ENCODE assay signal across 1 cellular context in the genomic region with DNA sequence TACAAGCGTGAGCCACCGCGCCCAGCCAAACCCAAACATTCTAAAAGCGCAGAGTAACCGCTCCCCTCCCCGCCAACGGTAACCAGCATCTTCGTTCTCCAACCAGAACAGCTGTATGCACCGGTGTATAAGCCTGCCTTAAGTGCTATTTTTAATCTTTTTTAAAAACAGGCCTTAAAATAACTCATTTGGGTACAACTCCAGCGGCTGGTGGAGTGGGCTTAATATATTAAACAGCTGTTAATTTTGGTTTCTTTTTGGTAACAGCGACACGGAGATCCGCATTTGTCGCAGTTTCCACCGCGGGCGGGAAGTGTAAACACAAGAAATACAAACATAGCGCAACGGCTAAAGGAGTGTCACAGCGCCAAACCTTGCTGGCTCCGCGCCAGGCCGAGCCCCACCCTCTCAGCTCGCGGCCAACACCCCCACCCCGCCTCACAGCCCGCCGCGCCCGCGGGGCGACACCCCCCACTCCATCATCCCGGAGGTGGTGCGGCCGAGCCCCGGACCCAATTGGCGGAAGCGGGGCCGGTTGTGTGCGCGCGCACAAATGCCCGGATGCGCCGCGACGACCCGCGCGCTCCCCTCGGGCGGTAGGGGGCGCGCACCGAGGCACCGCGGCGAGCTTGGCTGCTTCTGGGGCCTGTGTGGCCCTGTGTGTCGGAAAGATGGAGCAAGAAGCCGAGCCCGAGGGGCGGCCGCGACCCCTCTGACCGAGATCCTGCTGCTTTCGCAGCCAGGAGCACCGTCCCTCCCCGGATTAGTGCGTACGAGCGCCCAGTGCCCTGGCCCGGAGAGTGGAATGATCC.
TF ChIP-seq lines count a peak whose summit lies in the region.

A gene (plus strand): TSS at position 602 of the 812 bp plus-strand sequence. CDS start 301 bp downstream, outside the sequence.

TF ChIP-seq in HepG2, 621 proteins besides CTCF, POLR2A, EP300 and RAD21 (continued from another document and continues in another):
- TF ChIP-seq, protein P1, sequence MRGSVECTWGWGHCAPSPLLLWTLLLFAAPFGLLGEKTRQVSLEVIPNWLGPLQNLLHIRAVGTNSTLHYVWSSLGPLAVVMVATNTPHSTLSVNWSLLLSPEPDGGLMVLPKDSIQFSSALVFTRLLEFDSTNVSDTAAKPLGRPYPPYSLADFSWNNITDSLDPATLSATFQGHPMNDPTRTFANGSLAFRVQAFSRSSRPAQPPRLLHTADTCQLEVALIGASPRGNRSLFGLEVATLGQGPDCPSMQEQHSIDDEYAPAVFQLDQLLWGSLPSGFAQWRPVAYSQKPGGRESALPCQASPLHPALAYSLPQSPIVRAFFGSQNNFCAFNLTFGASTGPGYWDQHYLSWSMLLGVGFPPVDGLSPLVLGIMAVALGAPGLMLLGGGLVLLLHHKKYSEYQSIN (CRISPR knock-in tag; IDR thresholded peaks at IDR 0.05; ENCODE audit: borderline replicate concordance), result no peak
- 0 out of 2 replicates have a peak, but pooled peaks have one; percentile 13 for TF ChIP-seq MIER3 (CRISPR knock-in tag; IDR thresholded peaks at IDR 0.05; ENCODE audit: borderline replicate concordance)
- TF ChIP-seq CC2D1A (CRISPR knock-in tag; IDR thresholded peaks at IDR 0.05), result no peak
- TF ChIP-seq, protein P2, sequence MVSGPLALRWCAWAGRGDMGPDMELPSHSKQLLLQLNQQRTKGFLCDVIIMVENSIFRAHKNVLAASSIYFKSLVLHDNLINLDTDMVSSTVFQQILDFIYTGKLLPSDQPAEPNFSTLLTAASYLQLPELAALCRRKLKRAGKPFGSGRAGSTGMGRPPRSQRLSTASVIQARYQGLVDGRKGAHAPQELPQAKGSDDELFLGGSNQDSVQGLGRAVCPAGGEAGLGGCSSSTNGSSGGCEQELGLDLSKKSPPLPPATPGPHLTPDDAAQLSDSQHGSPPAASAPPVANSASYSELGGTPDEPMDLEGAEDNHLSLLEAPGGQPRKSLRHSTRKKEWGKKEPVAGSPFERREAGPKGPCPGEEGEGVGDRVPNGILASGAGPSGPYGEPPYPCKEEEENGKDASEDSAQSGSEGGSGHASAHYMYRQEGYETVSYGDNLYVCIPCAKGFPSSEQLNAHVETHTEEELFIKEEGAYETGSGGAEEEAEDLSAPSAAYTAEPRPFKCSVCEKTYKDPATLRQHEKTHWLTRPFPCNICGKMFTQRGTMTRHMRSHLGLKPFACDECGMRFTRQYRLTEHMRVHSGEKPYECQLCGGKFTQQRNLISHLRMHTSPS (CRISPR knock-in tag; IDR thresholded peaks at IDR 0.05; ENCODE audit: low read depth), result no peak
- TF ChIP-seq ZNF431 (CRISPR knock-in tag; IDR thresholded peaks at IDR 0.05; ENCODE audit: borderline replicate concordance, low read depth), result no peak; the same call in 1 of the 2 replicates
- TF ChIP-seq ISX (CRISPR knock-in tag; conservative IDR thresholded peaks at IDR 0.05), result 0 out of 2 replicates have a peak, but pooled peaks have one; percentile 18
- peak; percentile 24; the same call in 1 of the 2 replicates for TF ChIP-seq ZNF274 (CRISPR knock-in tag; IDR thresholded peaks at IDR 0.05)
- TF ChIP-seq, protein P3, sequence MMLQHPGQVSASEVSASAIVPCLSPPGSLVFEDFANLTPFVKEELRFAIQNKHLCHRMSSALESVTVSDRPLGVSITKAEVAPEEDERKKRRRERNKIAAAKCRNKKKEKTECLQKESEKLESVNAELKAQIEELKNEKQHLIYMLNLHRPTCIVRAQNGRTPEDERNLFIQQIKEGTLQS (CRISPR knock-in tag; IDR thresholded peaks at IDR 0.05), result no peak
- no peak for TF ChIP-seq NPAS2 (CRISPR knock-in tag; IDR thresholded peaks at IDR 0.05; ENCODE audit: borderline replicate concordance)
- TF ChIP-seq, protein P4, sequence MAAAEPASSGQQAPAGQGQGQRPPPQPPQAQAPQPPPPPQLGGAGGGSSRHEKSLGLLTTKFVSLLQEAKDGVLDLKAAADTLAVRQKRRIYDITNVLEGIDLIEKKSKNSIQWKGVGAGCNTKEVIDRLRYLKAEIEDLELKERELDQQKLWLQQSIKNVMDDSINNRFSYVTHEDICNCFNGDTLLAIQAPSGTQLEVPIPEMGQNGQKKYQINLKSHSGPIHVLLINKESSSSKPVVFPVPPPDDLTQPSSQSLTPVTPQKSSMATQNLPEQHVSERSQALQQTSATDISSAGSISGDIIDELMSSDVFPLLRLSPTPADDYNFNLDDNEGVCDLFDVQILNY (CRISPR knock-in tag; conservative IDR thresholded peaks at IDR 0.05), result no peak; the same call in 1 of the 2 replicates
- TF ChIP-seq, protein P5, sequence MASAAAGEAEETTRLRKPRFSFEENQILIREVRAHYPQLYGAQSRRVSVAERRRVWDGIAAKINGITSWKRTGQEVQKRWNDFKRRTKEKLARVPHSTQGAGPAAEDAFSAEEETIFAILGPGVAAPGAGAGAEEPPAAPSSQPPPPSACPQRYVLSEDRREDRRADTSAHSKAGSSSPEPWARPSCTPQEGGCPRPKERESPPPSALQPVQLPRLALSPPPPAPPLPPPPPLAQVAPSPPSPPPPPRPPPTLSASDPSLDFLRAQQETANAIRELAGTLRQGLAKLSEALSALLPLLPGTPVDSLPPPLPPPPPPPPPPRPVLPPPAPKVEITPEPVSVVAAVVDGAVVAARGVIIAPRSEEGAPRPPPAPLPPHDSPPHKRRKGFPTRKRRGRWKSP (CRISPR knock-in tag; IDR thresholded peaks at IDR 0.05), result peak; percentile 88
- TF ChIP-seq HDAC6 (IDR thresholded peaks at IDR 0.05; ENCODE audit: low read depth, low read length), result no peak
- TF ChIP-seq ZFY (CRISPR knock-in tag; IDR thresholded peaks at IDR 0.05), result peak; percentile 86
- peak; percentile 72 for TF ChIP-seq YEATS2 (CRISPR knock-in tag; IDR thresholded peaks at IDR 0.05; ENCODE audit: borderline replicate concordance)
- TF ChIP-seq, protein P6, sequence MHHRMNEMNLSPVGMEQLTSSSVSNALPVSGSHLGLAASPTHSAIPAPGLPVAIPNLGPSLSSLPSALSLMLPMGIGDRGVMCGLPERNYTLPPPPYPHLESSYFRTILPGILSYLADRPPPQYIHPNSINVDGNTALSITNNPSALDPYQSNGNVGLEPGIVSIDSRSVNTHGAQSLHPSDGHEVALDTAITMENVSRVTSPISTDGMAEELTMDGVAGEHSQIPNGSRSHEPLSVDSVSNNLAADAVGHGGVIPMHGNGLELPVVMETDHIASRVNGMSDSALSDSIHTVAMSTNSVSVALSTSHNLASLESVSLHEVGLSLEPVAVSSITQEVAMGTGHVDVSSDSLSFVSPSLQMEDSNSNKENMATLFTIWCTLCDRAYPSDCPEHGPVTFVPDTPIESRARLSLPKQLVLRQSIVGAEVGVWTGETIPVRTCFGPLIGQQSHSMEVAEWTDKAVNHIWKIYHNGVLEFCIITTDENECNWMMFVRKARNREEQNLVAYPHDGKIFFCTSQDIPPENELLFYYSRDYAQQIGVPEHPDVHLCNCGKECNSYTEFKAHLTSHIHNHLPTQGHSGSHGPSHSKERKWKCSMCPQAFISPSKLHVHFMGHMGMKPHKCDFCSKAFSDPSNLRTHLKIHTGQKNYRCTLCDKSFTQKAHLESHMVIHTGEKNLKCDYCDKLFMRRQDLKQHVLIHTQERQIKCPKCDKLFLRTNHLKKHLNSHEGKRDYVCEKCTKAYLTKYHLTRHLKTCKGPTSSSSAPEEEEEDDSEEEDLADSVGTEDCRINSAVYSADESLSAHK (CRISPR knock-in tag; IDR thresholded peaks at IDR 0.05; ENCODE audit: borderline replicate concordance), result no peak
- TF ChIP-seq, protein P7, sequence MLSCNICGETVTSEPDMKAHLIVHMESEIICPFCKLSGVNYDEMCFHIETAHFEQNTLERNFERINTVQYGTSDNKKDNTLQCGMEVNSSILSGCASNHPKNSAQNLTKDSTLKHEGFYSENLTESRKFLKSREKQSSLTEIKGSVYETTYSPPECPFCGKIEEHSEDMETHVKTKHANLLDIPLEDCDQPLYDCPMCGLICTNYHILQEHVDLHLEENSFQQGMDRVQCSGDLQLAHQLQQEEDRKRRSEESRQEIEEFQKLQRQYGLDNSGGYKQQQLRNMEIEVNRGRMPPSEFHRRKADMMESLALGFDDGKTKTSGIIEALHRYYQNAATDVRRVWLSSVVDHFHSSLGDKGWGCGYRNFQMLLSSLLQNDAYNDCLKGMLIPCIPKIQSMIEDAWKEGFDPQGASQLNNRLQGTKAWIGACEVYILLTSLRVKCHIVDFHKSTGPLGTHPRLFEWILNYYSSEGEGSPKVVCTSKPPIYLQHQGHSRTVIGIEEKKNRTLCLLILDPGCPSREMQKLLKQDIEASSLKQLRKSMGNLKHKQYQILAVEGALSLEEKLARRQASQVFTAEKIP (CRISPR knock-in tag; IDR thresholded peaks at IDR 0.05; ENCODE audit: borderline replicate concordance), result no peak
- no peak for TF ChIP-seq ZNF562 (CRISPR knock-in tag; IDR thresholded peaks at IDR 0.05; ENCODE audit: borderline replicate concordance)
- TF ChIP-seq RARG (CRISPR knock-in tag; IDR thresholded peaks at IDR 0.05; ENCODE audit: low read depth), result no peak
- TF ChIP-seq HOXA3 (CRISPR knock-in tag; IDR thresholded peaks at IDR 0.05), result peak; percentile 76; the same call in 1 of the 2 replicates
- TF ChIP-seq ADNP (CRISPR knock-in tag; IDR thresholded peaks at IDR 0.05), result no peak
- TF ChIP-seq, protein P8, sequence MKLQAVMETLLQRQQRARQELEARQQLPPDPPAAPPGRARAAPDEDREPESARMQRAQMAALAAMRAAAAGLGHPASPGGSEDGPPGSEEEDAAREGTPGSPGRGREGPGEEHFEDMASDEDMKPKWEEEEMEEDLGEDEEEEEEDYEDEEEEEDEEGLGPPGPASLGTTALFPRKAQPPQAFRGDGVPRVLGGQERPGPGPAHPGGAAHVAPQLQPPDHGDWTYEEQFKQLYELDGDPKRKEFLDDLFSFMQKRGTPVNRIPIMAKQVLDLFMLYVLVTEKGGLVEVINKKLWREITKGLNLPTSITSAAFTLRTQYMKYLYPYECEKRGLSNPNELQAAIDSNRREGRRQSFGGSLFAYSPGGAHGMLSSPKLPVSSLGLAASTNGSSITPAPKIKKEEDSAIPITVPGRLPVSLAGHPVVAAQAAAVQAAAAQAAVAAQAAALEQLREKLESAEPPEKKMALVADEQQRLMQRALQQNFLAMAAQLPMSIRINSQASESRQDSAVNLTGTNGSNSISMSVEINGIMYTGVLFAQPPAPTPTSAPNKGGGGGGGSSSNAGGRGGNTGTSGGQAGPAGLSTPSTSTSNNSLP (IDR thresholded peaks at IDR 0.05; ENCODE audit: low read depth, low read length), result no peak
- TF ChIP-seq ZNF160 (CRISPR knock-in tag; IDR thresholded peaks at IDR 0.05), result peak; percentile 65
- TF ChIP-seq, protein P9, sequence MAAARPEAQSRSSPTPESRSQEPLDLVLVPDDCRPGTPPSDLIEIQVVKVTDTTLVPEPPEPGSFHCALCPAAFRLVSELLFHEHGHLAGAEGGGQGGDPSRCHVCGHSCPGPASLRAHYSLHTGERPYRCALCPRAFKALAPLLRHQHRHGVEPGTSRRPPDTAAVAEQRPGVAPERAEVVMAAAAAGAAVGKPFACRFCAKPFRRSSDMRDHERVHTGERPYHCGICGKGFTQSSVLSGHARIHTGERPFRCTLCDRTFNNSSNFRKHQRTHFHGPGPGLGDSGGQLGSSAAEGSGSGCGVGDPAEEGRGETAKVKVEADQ (CRISPR knock-in tag; IDR thresholded peaks at IDR 0.05; ENCODE audit: borderline replicate concordance), result peak; percentile 76; the same call in 1 of the 2 replicates
- no peak for TF ChIP-seq ZNF720 (CRISPR knock-in tag; IDR thresholded peaks at IDR 0.05)
- TF ChIP-seq, protein P10, sequence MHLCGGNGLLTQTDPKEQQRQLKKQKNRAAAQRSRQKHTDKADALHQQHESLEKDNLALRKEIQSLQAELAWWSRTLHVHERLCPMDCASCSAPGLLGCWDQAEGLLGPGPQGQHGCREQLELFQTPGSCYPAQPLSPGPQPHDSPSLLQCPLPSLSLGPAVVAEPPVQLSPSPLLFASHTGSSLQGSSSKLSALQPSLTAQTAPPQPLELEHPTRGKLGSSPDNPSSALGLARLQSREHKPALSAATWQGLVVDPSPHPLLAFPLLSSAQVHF (CRISPR knock-in tag; IDR thresholded peaks at IDR 0.05), result no peak
- TF ChIP-seq THYN1 (CRISPR knock-in tag; IDR thresholded peaks at IDR 0.05; ENCODE audit: borderline replicate concordance, low read depth), result no peak
- TF ChIP-seq MED8 (CRISPR knock-in tag; IDR thresholded peaks at IDR 0.05; ENCODE audit: insufficient replicate concordance), result no peak
- no peak for TF ChIP-seq GTF3A (CRISPR knock-in tag; conservative IDR thresholded peaks at IDR 0.05)
- TF ChIP-seq SRSF4 (IDR thresholded peaks at IDR 0.05; ENCODE audit: low read depth, low read length, poor library complexity, severe bottlenecking), result no peak
- peak; percentile 76; the same call in 1 of the 2 replicates for TF ChIP-seq ZNF709 (CRISPR knock-in tag; IDR thresholded peaks at IDR 0.05)
- TF ChIP-seq, protein P11, sequence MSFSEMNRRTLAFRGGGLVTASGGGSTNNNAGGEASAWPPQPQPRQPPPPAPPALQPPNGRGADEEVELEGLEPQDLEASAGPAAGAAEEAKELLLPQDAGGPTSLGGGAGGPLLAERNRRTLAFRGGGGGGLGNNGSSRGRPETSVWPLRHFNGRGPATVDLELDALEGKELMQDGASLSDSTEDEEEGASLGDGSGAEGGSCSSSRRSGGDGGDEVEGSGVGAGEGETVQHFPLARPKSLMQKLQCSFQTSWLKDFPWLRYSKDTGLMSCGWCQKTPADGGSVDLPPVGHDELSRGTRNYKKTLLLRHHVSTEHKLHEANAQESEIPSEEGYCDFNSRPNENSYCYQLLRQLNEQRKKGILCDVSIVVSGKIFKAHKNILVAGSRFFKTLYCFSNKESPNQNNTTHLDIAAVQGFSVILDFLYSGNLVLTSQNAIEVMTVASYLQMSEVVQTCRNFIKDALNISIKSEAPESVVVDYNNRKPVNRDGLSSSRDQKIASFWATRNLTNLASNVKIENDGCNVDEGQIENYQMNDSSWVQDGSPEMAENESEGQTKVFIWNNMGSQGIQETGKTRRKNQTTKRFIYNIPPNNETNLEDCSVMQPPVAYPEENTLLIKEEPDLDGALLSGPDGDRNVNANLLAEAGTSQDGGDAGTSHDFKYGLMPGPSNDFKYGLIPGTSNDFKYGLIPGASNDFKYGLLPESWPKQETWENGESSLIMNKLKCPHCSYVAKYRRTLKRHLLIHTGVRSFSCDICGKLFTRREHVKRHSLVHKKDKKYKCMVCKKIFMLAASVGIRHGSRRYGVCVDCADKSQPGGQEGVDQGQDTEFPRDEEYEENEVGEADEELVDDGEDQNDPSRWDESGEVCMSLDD (CRISPR knock-in tag; IDR thresholded peaks at IDR 0.05; ENCODE audit: borderline replicate concordance), result no peak; the same call in none of the 2 replicates
- TF ChIP-seq, protein P12, sequence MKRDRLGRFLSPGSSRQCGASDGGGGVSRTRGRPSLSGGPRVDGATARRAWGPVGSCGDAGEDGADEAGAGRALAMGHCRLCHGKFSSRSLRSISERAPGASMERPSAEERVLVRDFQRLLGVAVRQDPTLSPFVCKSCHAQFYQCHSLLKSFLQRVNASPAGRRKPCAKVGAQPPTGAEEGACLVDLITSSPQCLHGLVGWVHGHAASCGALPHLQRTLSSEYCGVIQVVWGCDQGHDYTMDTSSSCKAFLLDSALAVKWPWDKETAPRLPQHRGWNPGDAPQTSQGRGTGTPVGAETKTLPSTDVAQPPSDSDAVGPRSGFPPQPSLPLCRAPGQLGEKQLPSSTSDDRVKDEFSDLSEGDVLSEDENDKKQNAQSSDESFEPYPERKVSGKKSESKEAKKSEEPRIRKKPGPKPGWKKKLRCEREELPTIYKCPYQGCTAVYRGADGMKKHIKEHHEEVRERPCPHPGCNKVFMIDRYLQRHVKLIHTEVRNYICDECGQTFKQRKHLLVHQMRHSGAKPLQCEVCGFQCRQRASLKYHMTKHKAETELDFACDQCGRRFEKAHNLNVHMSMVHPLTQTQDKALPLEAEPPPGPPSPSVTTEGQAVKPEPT (CRISPR knock-in tag; IDR thresholded peaks at IDR 0.05; ENCODE audit: low read depth), result peak; percentile 23; the same call in 1 of the 2 replicates
- TF ChIP-seq ZNF367 (CRISPR knock-in tag; IDR thresholded peaks at IDR 0.05; ENCODE audit: borderline replicate concordance), result peak; percentile 62; the same call in 1 of the 2 replicates
- TF ChIP-seq SRF (IDR thresholded peaks at IDR 0.05; ENCODE audit: low read depth, low read length), result no peak
- no peak; the same call in 1 of the 2 replicates for TF ChIP-seq ZNF263 (CRISPR knock-in tag; IDR thresholded peaks at IDR 0.05)
- no peak; the same call in 1 of the 2 replicates for TF ChIP-seq ZNF232 (CRISPR knock-in tag; IDR thresholded peaks at IDR 0.05; ENCODE audit: borderline replicate concordance)
- TF ChIP-seq MTF2 (CRISPR knock-in tag; IDR thresholded peaks at IDR 0.05; ENCODE audit: borderline replicate concordance), result no peak
